ENCODE assay signal across 16 cellular contexts in genomic region chr13:23440821-23441608, GRCh38. TPM values are rescaled to one million over a fixed set of nuclear protein-coding genes. Genes with fewer than 3 reads are reported as not detected.
DNase-seq lines count a peak whose midpoint lies in the region; ATAC-seq and TF ChIP-seq lines count a peak whose summit lies in the region.
"Had no signal": no experiment of that assay in that cellular context is flagged by ENCODE, and none has a peak within 500 bp of the region (broad histone marks: within the 10 kb centered on the region; RNA-seq: fewer than 3 reads in every experiment).

No MANE protein-coding gene starts in this region.

- H3K56ac ChIP-seq in mesendoderm (ENCODE audit: low read length) = no peak overlapping the region

- TF ChIP-seq POLR2A in HCT116 (IDR thresholded peaks at IDR 0.05; ENCODE audit: borderline replicate concordance, extremely low read depth, insufficient read depth, insufficient read length) (no peak), heart left ventricle (IDR thresholded peaks at IDR 0.05) (no peak)

- H2AFZ ChIP-seq in HCT116 (ENCODE audit: low read depth, low read length, poor library complexity, severe bottlenecking) = no peak overlapping the region

- no peaks in the 10 kb centered on the region for H4K20me1 ChIP-seq in HCT116 (ENCODE audit: insufficient read depth)

- 75 to 88% (median 80%) methylated on average over 15 of the region's 15 CpGs for WGBS in heart left ventricle, 4 donors
- 38 to 56% (median 40%) methylated on average over 15 of the region's 15 CpGs for WGBS in psoas muscle, 3 donors
- WGBS in mesendoderm (ENCODE audit: extremely low coverage, insufficient coverage, low lambda C conversion rate) = no CpG with 5 or more reads among the region's 15 CpGs

- H3K4me3 ChIP-seq in HCT116 (replicated peaks in 1 of 2; ENCODE audit: low read depth in 1 of 2, low read length in 2 of 2) (no peak overlapping the region), heart left ventricle (no peak overlapping the region), psoas muscle (no peak overlapping the region), mesendoderm (ENCODE audit: low read length) (no peak overlapping the region)

- no TSS peak for BruUV-seq in HCT116 (replicated peaks; lab: Mats Ljungman, UMichigan)

- CTCF ChIA-PET in HCT116 (lab: Charles Lee) = no interaction called here

- H2BK120ac ChIP-seq in mesendoderm (ENCODE audit: low read depth, low read length) = no peak overlapping the region

- no peak overlapping the region for H2BK15ac ChIP-seq in mesendoderm (replicated peaks; ENCODE audit: low read depth)

- no peak overlapping the region for H3K23ac ChIP-seq in mesendoderm (ENCODE audit: low read length)

- RAD21 ChIA-PET in HCT116 (lab: Charles Lee; ENCODE audit: low non-redundant PET in 1 of 2, low total read pairs in 2 of 2, uncharacterized antibody in 2 of 2, unreplicated experiment in 2 of 2) = no interaction called here

- no peaks in the 10 kb centered on the region for H3K27me3 ChIP-seq in HCT116 (ENCODE audit: insufficient read depth, low read length)
- H3K27me3 ChIP-seq in heart left ventricle = no peaks in the 10 kb centered on the region
- no peaks in the 10 kb centered on the region for H3K27me3 ChIP-seq in psoas muscle (ENCODE audit: insufficient read depth in 3 of 3, low read length in 2 of 3)
- no peaks in the 10 kb centered on the region for H3K27me3 ChIP-seq in mesendoderm (ENCODE audit: insufficient read depth, low read length, poor library complexity)

- H3K4me2 ChIP-seq in HCT116 (ENCODE audit: low read length) = no peak overlapping the region
- no peak overlapping the region for H3K4me2 ChIP-seq in mesendoderm (ENCODE audit: low read length)

- TF ChIP-seq RAD21 in HCT116 (IDR thresholded peaks at IDR 0.05; ENCODE audit: low read depth) = no peak

- H3K79me2 ChIP-seq in HCT116 (ENCODE audit: insufficient read depth, low read length) (no peaks in the 10 kb centered on the region), mesendoderm (ENCODE audit: control insufficient read depth, insufficient read depth, low read length) (no peaks in the 10 kb centered on the region)

- DNase-seq in HCT116 (ENCODE audit: low read depth, low spot score) (no peak), RKO (ENCODE audit: low spot score) (peak; percentile 47), heart left ventricle (peak in 3 of 5 donors; percentile 33 to 60 (median 58)), psoas muscle (peak; percentile 70 to 85), mesendoderm (no peak), NCI-H510A (lab: John Stamatoyannopoulos, UW) (no peak)
- no peak for DNase-seq in stimulated activated CD4-positive, alpha-beta T cell treated with anti-CD3 and anti-CD28 coated beads, Interleukin-12 subunit alpha, Interleukin-12 subunit beta, amount 100 ng/mL, for 4 hours
- DNase-seq: activated gamma-delta T cell treated with Interleukin-2 at 50 U/mL for 16 hours; aorta; cortex of kidney; DND-41; left colon; NCI-H2029 treated with DMSO at 0.1 percent for 48 hours; NCI-H526 treated with DMSO at 0.1 percent for 48 hours; retina; stimulated activated CD4-positive, alpha-beta T cell treated with anti-CD3 and anti-CD28 coated beads, Interleukin-2, amount 100 ng/mL, for 48 hours had no signal

- H3K18ac ChIP-seq in mesendoderm (ENCODE audit: low read length) = no peak overlapping the region

- no peaks in the 10 kb centered on the region for H3K9me3 ChIP-seq in HCT116 (ENCODE audit: control insufficient read depth in 1 of 2, insufficient read depth in 1 of 2, low read depth in 1 of 2, low read length in 2 of 2)
- no peaks in the 10 kb centered on the region for H3K9me3 ChIP-seq in heart left ventricle
- H3K9me3 ChIP-seq in psoas muscle = no peaks in the 10 kb centered on the region

- H4K5ac ChIP-seq in mesendoderm (ENCODE audit: low read length) = no peak overlapping the region

- TF ChIP-seq CTCF in HCT116 (IDR thresholded peaks at IDR 0.05 in 2 of 3, conservative IDR thresholded peaks at IDR 0.05 in 1 of 3; ENCODE audit: borderline replicate concordance in 1 of 3, insufficient read depth in 1 of 3, low read depth in 2 of 3, low read length in 2 of 3) (no peak), heart left ventricle (IDR thresholded peaks at IDR 0.05) (no peak), psoas muscle (IDR thresholded peaks at IDR 0.05) (no peak)

- H3K36me3 ChIP-seq in HCT116 (ENCODE audit: control insufficient read depth in 1 of 2, insufficient read depth in 2 of 2, low read length in 2 of 2) = no peaks in the 10 kb centered on the region
- no peaks in the 10 kb centered on the region for H3K36me3 ChIP-seq in heart left ventricle
- H3K36me3 ChIP-seq in psoas muscle (ENCODE audit: insufficient read depth in 1 of 2, low read depth in 1 of 2) = no peaks in the 10 kb centered on the region
- H3K36me3 ChIP-seq in mesendoderm (ENCODE audit: control insufficient read depth, insufficient read depth, low read length) = no peaks in the 10 kb centered on the region

- H4K8ac ChIP-seq in mesendoderm (ENCODE audit: low read depth, low read length) = no peak overlapping the region

- H3K9me2 ChIP-seq in HCT116 (ENCODE audit: insufficient read depth) = no peaks in the 10 kb centered on the region

- POLR2A ChIA-PET in HCT116 (lab: Charles Lee) = no interaction called here

- ATAC-seq in HCT116 (peak; percentile 53), heart left ventricle (peak; percentile 72 to 90 (median 89)), psoas muscle (peak; percentile 92 to 97 (median 96))
- ATAC-seq: left colon had no signal

- no peak overlapping the region for H3K4ac ChIP-seq in mesendoderm (ENCODE audit: low read depth, low read length)

- H3K4me1 ChIP-seq in HCT116 (ENCODE audit: control insufficient read depth in 1 of 2, insufficient read depth in 2 of 2, low read length in 2 of 2) (peaks cover 0 to 4% of the 10 kb centered on the region in 2 experiments; a peak in 1 of 4 replicates), heart left ventricle (no peaks in the 10 kb centered on the region), psoas muscle (peaks cover 7% of the 10 kb centered on the region), mesendoderm (ENCODE audit: control insufficient read depth, low read depth, low read length) (no peaks in the 10 kb centered on the region)

- H3K27ac ChIP-seq in HCT116 (ENCODE audit: low read depth, low read length) (no peak overlapping the region), heart left ventricle (peak overlapping the region in 7 of 12 donors; percentile 11 to 57 (median 35)), psoas muscle (peak overlapping the region; percentile 86), mesendoderm (ENCODE audit: low read depth, low read length) (no peak overlapping the region)

- no peak overlapping the region for H2AK5ac ChIP-seq in mesendoderm (ENCODE audit: low read length)

- H3K79me1 ChIP-seq in mesendoderm (ENCODE audit: low read length) = no peaks in the 10 kb centered on the region

- no peak overlapping the region for H2BK5ac ChIP-seq in mesendoderm (ENCODE audit: low read length)

- intact Hi-C loops in HCT116 (cut with micrococcal nuclease) (no loop called here), heart left ventricle (cut with DNase I) (no loop called here), psoas muscle (cut with DNase I) (no loop called here)

- H3K9ac ChIP-seq in HCT116 (ENCODE audit: low read length) = no peak overlapping the region
- no peak overlapping the region for H3K9ac ChIP-seq in mesendoderm (ENCODE audit: low read length)

TF ChIP-seq in HCT116, 20 proteins besides CTCF, POLR2A, EP300 and RAD21 (continues in another document):
- TF ChIP-seq REST (IDR thresholded peaks at IDR 0.05; ENCODE audit: low read depth) (no peak), FOSL1 (IDR thresholded peaks at IDR 0.05; ENCODE audit: low read depth) (no peak), ATF3 (IDR thresholded peaks at IDR 0.05) (no peak), SP1 (IDR thresholded peaks at IDR 0.05; ENCODE audit: low read depth) (no peak), EZH2 (IDR thresholded peaks at IDR 0.05) (no peak), CBX3 (IDR thresholded peaks at IDR 0.05; ENCODE audit: low read depth) (no peak)

RNA-seq across cellular contexts. Expression of gene SACS, which starts 7.5 kb away (rescaled TPM):
- total RNA-seq in HCT116 (2021; ENCODE audit: unreplicated experiment) (33.4 TPM), heart left ventricle (10 to 100 TPM in 8 of 9 donors, 1 to 10 TPM in 1; 8.8 to 29.3 (median 25.6) TPM), psoas muscle (10 to 100 TPM; 17.3 to 56.1 (median 43.5) TPM)
- polyA plus RNA-seq in HCT116 (2012) = 6.8 and 7.0 TPM in 2 replicates
- polyA plus RNA-seq in heart left ventricle (10 to 100 TPM in 1 of 2 donors, 1 to 10 TPM in 1; 2.8 to 12.9 TPM), psoas muscle (10 to 100 TPM in 2 of 3 donors, 1 to 10 TPM in 1; 6.3 to 13.1 (median 11.2) TPM)
- 19.6 TPM for polyA plus RNA-seq in mesendoderm (2013, experiment 1 of 2)
- polyA plus RNA-seq in mesendoderm (2013, experiment 2 of 2) = 18.0 TPM

Comparison
In these comparisons a context has a peak if more than half of its experiments do, and no peak if none do; other contexts are left out.
1. DNase-seq: peak in RKO (single experiment), heart left ventricle (3 of 5) and psoas muscle (2 of 2); none in HCT116 (single experiment), mesendoderm (single experiment), NCI-H510A (single experiment) and stimulated activated CD4-positive, alpha-beta T cell treated with anti-CD3 and anti-CD28 coated beads, Interleukin-12 subunit alpha, Interleukin-12 subunit beta, amount 100 ng/mL, for 4 hours (single experiment).
2. H3K27ac ChIP-seq: peak in heart left ventricle (7 of 12) and psoas muscle (single experiment); none in HCT116 (single experiment) and mesendoderm (single experiment).
3. Peak in every context shown above with its lines, with median percentiles within 50 percentile points of each other: ATAC-seq.